In genomic region chr5:103772248-103772647, GRCh38 we compare ENCODE assay signal across 28 cellular contexts.
"Had no signal": no experiment of that assay in that cellular context is flagged by ENCODE, and none has a peak within 500 bp of the region (broad histone marks: within the 10 kb centered on the region; RNA-seq: fewer than 3 reads in every experiment).

No MANE protein-coding gene starts in this region.

- H3K27me3 ChIP-seq: colonic mucosa, dorsolateral prefrontal cortex, esophagus muscularis mucosa, esophagus squamous epithelium, foreskin keratinocyte, gastrocnemius medialis, gastroesophageal sphincter, heart left ventricle, heart right ventricle had no signal

- FAIRE-seq: colon, endometrium, endothelial cell of umbilical vein, frontal cortex had no signal

- H3K4me1 ChIP-seq: colonic mucosa, esophagus muscularis mucosa, esophagus squamous epithelium, foreskin keratinocyte, gastrocnemius medialis, gastroesophageal sphincter, heart left ventricle, heart right ventricle had no signal

- H3K9me3 ChIP-seq: colonic mucosa, esophagus muscularis mucosa, esophagus squamous epithelium, gastrocnemius medialis, gastroesophageal sphincter, heart left ventricle, heart right ventricle had no signal

- H3K36me3 ChIP-seq: colonic mucosa, esophagus muscularis mucosa, esophagus squamous epithelium, gastrocnemius medialis, gastroesophageal sphincter, heart left ventricle, heart right ventricle had no signal

- H3K4me3 ChIP-seq: colonic mucosa, coronary artery, dorsolateral prefrontal cortex, esophagus muscularis mucosa, esophagus squamous epithelium, gastrocnemius medialis, gastroesophageal sphincter, heart left ventricle, heart right ventricle had no signal

- DNase-seq: colonic mucosa; cortex of kidney; dermis blood vessel endothelial cell; dorsolateral prefrontal cortex; effector CD4-positive, alpha-beta T cell; effector CD8-positive, alpha-beta T cell; effector memory CD4-positive, alpha-beta T cell; effector memory CD8-positive, alpha-beta T cell; endodermal cell; erythroblast; esophagus squamous epithelium; foreskin fibroblast; foreskin keratinocyte; foreskin melanocyte; gastrocnemius medialis; glutamatergic neuron; head of caudate nucleus; heart left ventricle; heart right ventricle had no signal

- ATAC-seq: effector memory CD8-positive, alpha-beta T cell; esophagus mucosa; foreskin keratinocyte; gastrocnemius medialis; gastroesophageal sphincter; heart left ventricle; heart right ventricle had no signal

- H3K27ac ChIP-seq: colonic mucosa, coronary artery, dorsolateral prefrontal cortex, epithelial cell of prostate, esophagus muscularis mucosa, esophagus squamous epithelium, foreskin keratinocyte, gastrocnemius medialis, gastroesophageal sphincter, heart left ventricle, heart right ventricle had no signal
